8 cellular contexts compared by ENCODE assay signal in the genomic region with DNA sequence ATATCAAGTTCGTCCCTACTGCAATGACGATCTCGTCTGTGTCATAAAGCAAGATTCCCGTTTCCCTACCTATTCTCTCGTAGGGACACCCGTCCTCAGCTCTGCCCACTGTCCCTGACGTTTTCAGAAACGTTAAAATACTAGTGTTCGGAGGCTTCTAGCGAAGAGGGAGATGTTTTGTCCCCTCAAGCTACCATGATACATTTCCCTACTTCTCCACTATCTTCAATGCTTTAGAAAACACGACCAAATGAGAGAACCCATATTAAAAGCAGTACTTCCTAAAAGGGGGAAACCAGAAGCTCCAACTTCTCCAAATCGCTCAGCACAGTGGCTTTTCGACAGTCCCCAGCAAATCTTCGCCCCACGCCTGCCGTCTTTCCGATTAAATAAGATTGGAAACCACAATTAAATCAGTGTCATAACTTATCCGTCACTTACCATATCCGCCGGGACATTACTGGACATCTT. TPM values are rescaled to one million over a fixed set of nuclear protein-coding genes. Genes with fewer than 3 reads are reported as not detected.
DNase-seq lines count a peak whose midpoint lies in the region; ATAC-seq and TF ChIP-seq lines count a peak whose summit lies in the region.

No MANE protein-coding gene starts in this region.

- H3K36me3 ChIP-seq in HUES6 (ENCODE audit: control insufficient read depth, insufficient read depth, low read length) (no peaks in the 10 kb centered on the region), colonic mucosa (no peaks in the 10 kb centered on the region)

- CTCF ChIA-PET in CD4-positive, alpha-beta T cell (lab: Charles Lee) = no interaction called here

- H3K36me3 Mint-ChIP-seq in CD4-positive, alpha-beta T cell (ENCODE audit: low read depth) = peaks cover 22% of the 10 kb centered on the region

- peak; percentile 2 for ATAC-seq in CD4-positive, alpha-beta T cell (ENCODE audit: poor library complexity)
- ATAC-seq in HG03571 (IDR thresholded peaks at IDR 0.05; ENCODE audit: unreplicated experiment) (no peak), HG02798 (IDR thresholded peaks at IDR 0.05; ENCODE audit: poor library complexity, unreplicated experiment) (no peak)

- no peak for TF ChIP-seq CTCF in CD4-positive, alpha-beta T cell (IDR thresholded peaks at IDR 0.05)
- no peak for TF ChIP-seq CTCF in colonic mucosa (IDR thresholded peaks at IDR 0.05)

- H3K27me3 Mint-ChIP-seq in CD4-positive, alpha-beta T cell = no peaks in the 10 kb centered on the region

- peak overlapping the region; percentile 86 for H3K27ac Mint-ChIP-seq in CD4-positive, alpha-beta T cell

- no peaks in the 10 kb centered on the region for H3K9me3 Mint-ChIP-seq in CD4-positive, alpha-beta T cell

- peak overlapping the region; percentile 94 for H3K4me3 Mint-ChIP-seq in CD4-positive, alpha-beta T cell

- intact Hi-C loops in CD4-positive, alpha-beta T cell (cut with DNase I, micrococcal nuclease) = loop anchor here (1.0 to 5.0 kb wide), 6 partner anchors 42 to 768 kb away; partner anchors contain the start of gene USPL1 (in 1 of the 2)
- intact Hi-C loops in colonic mucosa (cut with DNase I) = loop anchor here (2.0 to 5.0 kb wide), 3 partner anchors 76 to 263 kb away; no protein-coding TSS in a partner anchor

- H3K4me3 ChIP-seq in HUES6 (ENCODE audit: low read depth, low read length) = peak overlapping the region; percentile 88
- H3K4me3 ChIP-seq in colonic mucosa = peak overlapping the region; percentile 84

- H3K4me1 ChIP-seq in HUES6 (ENCODE audit: control insufficient read depth, insufficient read depth, low read length) (peaks cover 14% of the 10 kb centered on the region), colonic mucosa (peaks cover 5% of the 10 kb centered on the region)

- H3K27ac ChIP-seq in CD4-positive, alpha-beta T cell (ENCODE audit: low read depth, low read length) = peak overlapping the region; percentile 92
- H3K27ac ChIP-seq in HUES6 (ENCODE audit: low read depth, low read length) = peak overlapping the region; percentile 63; the same call in 1 of the 2 replicates
- peak overlapping the region; percentile 99 for H3K27ac ChIP-seq in colonic mucosa

- POLR2A ChIA-PET in CD4-positive, alpha-beta T cell (lab: Charles Lee) = interaction anchor here (0.6 to 7.9 kb wide), 16 partner anchors 8 to 768 kb away, joined by 3 to 184 read pairs (median 4); partner anchors contain the start of gene USPL1

- DNase-seq in CD4-positive, alpha-beta T cell = peak in 3 of 10 experiments; percentile 7 to 11 (median 8)
- DNase-seq in SW480 (ENCODE audit: low spot score) = peak; percentile 75
- peak; percentile 43 for DNase-seq in colonic mucosa
- peak; percentile 53 to 54 for DNase-seq in lung microvascular endothelial cell (ENCODE audit: low read depth in 2 of 2)
- DNase-seq in superior temporal gyrus (ENCODE audit: extremely low spot score) = peak; percentile 79

- H3K9ac ChIP-seq in HUES6 (ENCODE audit: low read length) = peak overlapping the region; percentile 86
- H3K9ac ChIP-seq in colonic mucosa (ENCODE audit: low read depth in 2 of 2, low read length in 2 of 2) = peak overlapping the region; percentile 97 to 98

- H3K9me3 ChIP-seq in CD4-positive, alpha-beta T cell (ENCODE audit: control insufficient read depth, low read length) = no peaks in the 10 kb centered on the region
- H3K9me3 ChIP-seq in HUES6 (ENCODE audit: control insufficient read depth, insufficient read depth, low read depth, low read length) = no peaks in the 10 kb centered on the region
- no peaks in the 10 kb centered on the region for H3K9me3 ChIP-seq in colonic mucosa

- peaks cover 29% of the 10 kb centered on the region for H3K4me1 Mint-ChIP-seq in CD4-positive, alpha-beta T cell (ENCODE audit: low read depth)

- H3K27me3 ChIP-seq in CD4-positive, alpha-beta T cell (ENCODE audit: control insufficient read depth, insufficient read depth, low read length) = no peaks in the 10 kb centered on the region
- no peaks in the 10 kb centered on the region for H3K27me3 ChIP-seq in HUES6 (ENCODE audit: control insufficient read depth, insufficient read depth, low read length)
- H3K27me3 ChIP-seq in colonic mucosa = no peaks in the 10 kb centered on the region

RNA-seq across cellular contexts. Expression of gene UBL3, which starts 1.3 kb away (rescaled TPM):
- total RNA-seq in CD4-positive, alpha-beta T cell = 10 to 100 TPM; 39.5 to 41.9 TPM
- total RNA-seq in colonic mucosa = 10 to 100 TPM; 30.0 to 50.3 TPM
- 8.7 and 15.9 TPM in 2 replicates for total RNA-seq in lung microvascular endothelial cell
